In the genomic region with DNA sequence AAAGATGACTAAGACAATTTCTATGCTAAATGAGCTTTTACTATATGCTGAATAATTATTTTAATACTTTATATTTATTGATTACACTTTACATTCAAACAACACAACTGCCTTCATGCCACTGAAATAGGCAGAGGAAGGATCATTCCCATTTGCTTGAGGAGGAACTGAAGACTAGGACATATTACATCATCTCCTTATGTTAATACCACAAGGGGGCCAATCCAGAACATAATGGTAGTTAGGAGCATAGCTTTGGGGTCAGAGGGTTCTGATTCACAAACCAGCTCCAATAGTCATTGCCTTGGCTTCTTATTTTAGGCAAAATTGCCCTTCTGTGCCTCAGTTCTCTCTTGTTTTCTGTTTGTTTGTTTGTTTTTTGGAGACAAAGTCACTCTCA, we compare ENCODE assay signal across 8 cellular contexts.
"Had no signal": no experiment of that assay in that cellular context is flagged by ENCODE, and none has a peak within 500 bp of the region (broad histone marks: within the 10 kb centered on the region; RNA-seq: fewer than 3 reads in every experiment).

No MANE protein-coding gene starts in this region.

- H3K9me3 Mint-ChIP-seq: HFFc6 had no signal

- H2AFZ ChIP-seq: GM23248 had no signal

- H3K36me3 ChIP-seq: HAP-1 had no signal

- ATAC-seq: HCT116 had no signal

- H3K27ac Mint-ChIP-seq: HFFc6 had no signal

- H3K9ac ChIP-seq: GM23248 had no signal

- DNase-seq: GM23248, GOT3, H7, HFFc6, IMR-90 had no signal

- H3K4me3 ChIP-seq: GM23248, HAP-1 had no signal

- H3K9me3 ChIP-seq: HAP-1 had no signal

- H3K4me3 Mint-ChIP-seq: HFFc6 had no signal

- H3K27ac ChIP-seq: GM23248, HL-60 had no signal

- H3K4me1 ChIP-seq: HAP-1 had no signal
